9 cellular contexts compared by ENCODE assay signal in genomic region chr3:173371848-173372487, GRCh38. TPM values are rescaled to one million over a fixed set of nuclear protein-coding genes. Genes with fewer than 3 reads are reported as not detected.
DNase-seq lines count a peak whose midpoint lies in the region; ATAC-seq, FAIRE-seq and TF ChIP-seq lines count a peak whose summit lies in the region.
"Had no signal": no experiment of that assay in that cellular context is flagged by ENCODE, and none has a peak within 500 bp of the region (broad histone marks: within the 10 kb centered on the region; RNA-seq: fewer than 3 reads in every experiment).

No MANE protein-coding gene starts in this region.

- no peak for TF ChIP-seq POLR2A in A549 (IDR thresholded peaks at IDR 0.05; ENCODE audit: low read length)

- no peak overlapping the region for H3K4me3 ChIP-seq in A549
- H3K4me3 ChIP-seq in neural progenitor cell: no peak overlapping the region

- CTCF ChIA-PET in A549 (lab: Yijun Ruan, JAX): interaction anchor here (1.0 kb wide), 1 partner anchor 10 kb away, joined by 6 read pairs; no protein-coding TSS in a partner anchor

- H3K4me1 ChIP-seq in A549 (no peaks in the 10 kb centered on the region), neural progenitor cell (no peaks in the 10 kb centered on the region)

- H3K79me2 ChIP-seq in neural progenitor cell (ENCODE audit: low read depth): no peaks in the 10 kb centered on the region

- no peak for FAIRE-seq in A549 (lab: Jason Lieb, UNC)

- H3K9ac ChIP-seq in neural progenitor cell: no peak overlapping the region

- peak; percentile 26 to 41; a peak in 4 of 5 replicates for TF ChIP-seq RAD21 in A549 (conservative IDR thresholded peaks at IDR 0.05 in 1 of 2, IDR thresholded peaks at IDR 0.05 in 1 of 2)

- DNase-seq in A549 (ENCODE audit: low read depth in 1 of 2, low spot score in 1 of 2) (peak in 1 of 2 experiments; percentile 10), NCI-H82 treated with DMSO at 0.1 percent for 48 hours (lab: John Stamatoyannopoulos, UW; ENCODE audit: unreplicated experiment) (peak; percentile 27), endothelial cell (ENCODE audit: low spot score) (peak; percentile 40), neural progenitor cell (ENCODE audit: low spot score) (peak; percentile 33), HPDE6-E6E7 (ENCODE audit: extremely low spot score) (no peak)
- no peak for DNase-seq in activated CD4-positive, alpha-beta T cell treated with anti-CD3 and anti-CD28 coated beads, Interleukin-2, amount 50 U/mL, for 1 hour
- DNase-seq in activated CD4-positive, alpha-beta T cell treated with anti-CD3 and anti-CD28 coated beads for 48 hours: no peak

- H2AFZ ChIP-seq in neural progenitor cell (replicated peaks): no peak overlapping the region

- peak; percentile 47 to 64; a peak in 4 of 6 replicates for ATAC-seq in A549

- H3K4me3 Mint-ChIP-seq in endothelial cell (ENCODE audit: unreplicated experiment): no peak overlapping the region
- no peak overlapping the region for H3K4me3 Mint-ChIP-seq in neural progenitor cell
- H3K4me3 Mint-ChIP-seq: central memory CD8-positive, alpha-beta T cell had no signal

- H3K9me3 Mint-ChIP-seq in endothelial cell (ENCODE audit: unreplicated experiment): no peaks in the 10 kb centered on the region
- no peaks in the 10 kb centered on the region for H3K9me3 Mint-ChIP-seq in neural progenitor cell

- H3K36me3 ChIP-seq in neural progenitor cell: no peaks in the 10 kb centered on the region

- no peaks in the 10 kb centered on the region for H3K9me3 ChIP-seq in A549
- no peaks in the 10 kb centered on the region for H3K9me3 ChIP-seq in neural progenitor cell (ENCODE audit: low read depth)

- no peak overlapping the region for H3K27ac Mint-ChIP-seq in endothelial cell (ENCODE audit: unreplicated experiment)
- no peak overlapping the region for H3K27ac Mint-ChIP-seq in neural progenitor cell

- no peaks in the 10 kb centered on the region for H3K36me3 Mint-ChIP-seq in endothelial cell (ENCODE audit: low read depth, unreplicated experiment)
- H3K36me3 Mint-ChIP-seq in neural progenitor cell: no peaks in the 10 kb centered on the region

- no peaks in the 10 kb centered on the region for H4K20me1 ChIP-seq in neural progenitor cell (ENCODE audit: low read depth)

- peaks cover 1% of the 10 kb centered on the region for H3K27me3 Mint-ChIP-seq in endothelial cell (ENCODE audit: unreplicated experiment)
- H3K27me3 Mint-ChIP-seq in neural progenitor cell (ENCODE audit: insufficient read depth, low read depth): peaks cover 2% of the 10 kb centered on the region
- H3K27me3 Mint-ChIP-seq: central memory CD8-positive, alpha-beta T cell had no signal

- POLR2A ChIA-PET in A549 (lab: Yijun Ruan, JAX): no interaction called here

- TF ChIP-seq EP300 in A549 (IDR thresholded peaks at IDR 0.05): no peak

- TF ChIP-seq CTCF in A549 (IDR thresholded peaks at IDR 0.05) (peak; percentile 33; the same call in 2 of the 3 replicates), GM12873 (IDR thresholded peaks at IDR 0.05; ENCODE audit: insufficient read depth, low read depth, low read length, missing control alignments) (peak; percentile 43), endothelial cell (IDR thresholded peaks at IDR 0.05; ENCODE audit: unreplicated experiment) (peak; percentile 55), neural progenitor cell (IDR thresholded peaks at IDR 0.05) (peak; percentile 72)

- no peaks in the 10 kb centered on the region for H3K27me3 ChIP-seq in neural progenitor cell

- H3F3A ChIP-seq in neural progenitor cell (ENCODE audit: low read depth): no peaks in the 10 kb centered on the region

- H3K4me1 Mint-ChIP-seq in endothelial cell (ENCODE audit: unreplicated experiment): peaks cover 13% of the 10 kb centered on the region
- no peaks in the 10 kb centered on the region for H3K4me1 Mint-ChIP-seq in neural progenitor cell
- H3K4me1 Mint-ChIP-seq: central memory CD8-positive, alpha-beta T cell had no signal

- WGBS in A549 (ENCODE audit: missing lambda C conversion rate): 2% methylated on average over 3 of the region's 3 CpGs

- no peak overlapping the region for H3K4me2 ChIP-seq in A549
- H3K4me2 ChIP-seq in neural progenitor cell: no peak overlapping the region

- no peak overlapping the region for H3K27ac ChIP-seq in A549
- no peak overlapping the region for H3K27ac ChIP-seq in neural progenitor cell

TF ChIP-seq in A549, 52 proteins besides CTCF, POLR2A, EP300 and RAD21:
- TF ChIP-seq SMC3 (IDR thresholded peaks at IDR 0.05) (peak; percentile 32; the same call in 1 of the 3 replicates), POLR2AphosphoS2 (conservative IDR thresholded peaks at IDR 0.05; ENCODE audit: low read length) (no peak)

RNA-seq across cellular contexts. Expression of gene NLGN1, which starts 25.6 kb away (rescaled TPM):
- polyA plus RNA-seq in A549 (2011; rRNA removed): not detected in 2 replicates
- polyA plus RNA-seq in A549 (2012; cell fraction: cytosol; rRNA removed): not detected in 2 replicates
- polyA plus RNA-seq in A549 (2012; cell fraction: nucleus; rRNA removed): not detected in 2 replicates
- not detected in 3 replicates for polyA plus RNA-seq in A549 (2017; fragmentation: RNase III; extraction: RNeasy Plus Mini Kit Qiagen cat#74134 plus additional on column Dnase treatment)
- 0.33 TPM in 1 of 2 replicates, not detected in the other for polyA minus RNA-seq in A549 (2011; rRNA and poly(A)+ RNA removed)
- 27.6 TPM for total RNA-seq in endothelial cell (ENCODE audit: unreplicated experiment)
- total RNA-seq in neural progenitor cell (ENCODE audit: low replicate concordance): 27.7 and 34.8 TPM in 2 replicates

Comparison
In these comparisons a context has a peak if more than half of its experiments do, and no peak if none do; other contexts are left out.
1. DNase-seq: peak in NCI-H82 treated with DMSO at 0.1 percent for 48 hours (single experiment), endothelial cell (single experiment) and neural progenitor cell (single experiment); none in activated CD4-positive, alpha-beta T cell treated with anti-CD3 and anti-CD28 coated beads, Interleukin-2, amount 50 U/mL, for 1 hour (single experiment), HPDE6-E6E7 (single experiment) and activated CD4-positive, alpha-beta T cell treated with anti-CD3 and anti-CD28 coated beads for 48 hours (single experiment).
2. Peak in every context shown above with its lines, with median percentiles within 50 percentile points of each other: CTCF ChIP-seq.